In genomic region chr13:110506859-110507566, GRCh38 we compare ENCODE assay signal across 11 cellular contexts. TPM values are rescaled to one million over a fixed set of nuclear protein-coding genes. Genes with fewer than 3 reads are reported as not detected.
DNase-seq lines count a peak whose midpoint lies in the region; ATAC-seq, FAIRE-seq and TF ChIP-seq lines count a peak whose summit lies in the region.
"Had no signal": no experiment of that assay in that cellular context is flagged by ENCODE, and none has a peak within 500 bp of the region (broad histone marks: within the 10 kb centered on the region; RNA-seq: fewer than 3 reads in every experiment).

No MANE protein-coding gene starts in this region.

- no peak overlapping the region for H2BK15ac ChIP-seq in mesenchymal stem cell (ENCODE audit: low read depth, poor library complexity, severe bottlenecking)

- H3K9ac ChIP-seq in endothelial cell of umbilical vein (replicated peaks; ENCODE audit: extremely low read depth, insufficient read depth, low read length), result no peak overlapping the region
- no peak overlapping the region for H3K9ac ChIP-seq in mesenchymal stem cell (ENCODE audit: low read length)

- POLR2A ChIA-PET in endothelial cell of umbilical vein (lab: Charles Lee), result no interaction called here

- H3K4me1 ChIP-seq in endothelial cell of umbilical vein (ENCODE audit: control insufficient read depth, extremely low read depth, insufficient read depth, low read length) (peaks cover 6% of the 10 kb centered on the region), mesenchymal stem cell (ENCODE audit: control insufficient read depth, insufficient read depth, low read depth, low read length) (peaks cover 43% of the 10 kb centered on the region), upper lobe of right lung (peaks cover 21% of the 10 kb centered on the region)

- H3K23ac ChIP-seq in mesenchymal stem cell (ENCODE audit: low read length in 2 of 2), result no peak overlapping the region

- H3K27ac ChIP-seq in endothelial cell of umbilical vein (ENCODE audit: insufficient read depth, low read depth, low read length), result no peak overlapping the region
- H3K27ac ChIP-seq in mesenchymal stem cell (ENCODE audit: low read length, poor library complexity, severe bottlenecking), result peak overlapping the region; percentile 4
- H3K27ac ChIP-seq in upper lobe of right lung, result peak overlapping the region; percentile 68

- H4K91ac ChIP-seq in mesenchymal stem cell (ENCODE audit: low read length), result peak overlapping the region; percentile 34

- intact Hi-C loops in endothelial cell of umbilical vein (cut with micrococcal nuclease), result no loop called here
- intact Hi-C loops in upper lobe of right lung (cut with DNase I), result no loop called here

- H3K27me3 ChIP-seq in endothelial cell of umbilical vein (ENCODE audit: control insufficient read depth in 2 of 2, insufficient read depth in 2 of 2, low read length in 2 of 2) (no peaks in the 10 kb centered on the region), mesenchymal stem cell (ENCODE audit: control insufficient read depth in 1 of 2, insufficient read depth in 1 of 2, low read length in 2 of 2) (no peaks in the 10 kb centered on the region), upper lobe of right lung (no peaks in the 10 kb centered on the region)

- WGBS in mesenchymal stem cell, result 77% methylated on average over 17 of the region's 17 CpGs

- DNase-seq in DMS 273 (lab: John Stamatoyannopoulos, UW; ENCODE audit: unreplicated experiment) (peak; percentile 2), DMS 273 treated with DMSO at 0.1 percent for 48 hours (lab: John Stamatoyannopoulos, UW) (no peak), endothelial cell of umbilical vein (ENCODE audit: low read depth, low spot score) (peak; percentile 18), mesenchymal stem cell (peak; percentile 65), upper lobe of right lung (peak; percentile 90), NCI-H82 treated with DMSO at 0.1 percent for 48 hours (lab: John Stamatoyannopoulos, UW; ENCODE audit: unreplicated experiment) (no peak), mesothelial cell of epicardium (ENCODE audit: low spot score in 2 of 2, unreplicated experiment in 2 of 2) (no peak), activated T-cell treated with anti-CD3 and anti-CD28 coated beads for 4 hours (no peak)
- DNase-seq: activated CD4-positive, alpha-beta memory T cell treated with anti-CD3 and anti-CD28 coated beads for 36 hours had no signal

- H3K9me3 ChIP-seq in endothelial cell of umbilical vein (replicated peaks; ENCODE audit: control insufficient read depth, insufficient read depth, low read length), result no peaks in the 10 kb centered on the region
- H3K9me3 ChIP-seq in mesenchymal stem cell (ENCODE audit: control insufficient read depth, low read length), result no peaks in the 10 kb centered on the region
- no peaks in the 10 kb centered on the region for H3K9me3 ChIP-seq in upper lobe of right lung

- H3K4me2 ChIP-seq in endothelial cell of umbilical vein (ENCODE audit: insufficient read depth, low read length) (no peak overlapping the region), mesenchymal stem cell (ENCODE audit: low read length, poor library complexity, severe bottlenecking) (no peak overlapping the region)

- H2AK5ac ChIP-seq in mesenchymal stem cell (ENCODE audit: low read length, severe bottlenecking), result no peak overlapping the region

- H3K79me2 ChIP-seq in endothelial cell of umbilical vein (ENCODE audit: control insufficient read depth, insufficient read depth, low read length), result no peaks in the 10 kb centered on the region

- H3K9me3 Mint-ChIP-seq in mesothelial cell of epicardium, result no peaks in the 10 kb centered on the region
- H3K9me3 Mint-ChIP-seq: activated CD4-positive, alpha-beta memory T cell treated with anti-CD3 and anti-CD28 coated beads for 36 hours; dendritic cell treated with granulocyte-macrophage colony-stimulating factor and Interleukin-4, amounts not matched to agents 40 ng/mL and 50 ng/mL, for 4 days had no signal

- dilution Hi-C loops in endothelial cell of umbilical vein (cut with MboI; ENCODE audit: extremely low pct_ligation_motif_present, low sequenced_read_pairs), result no loop called here

- H3K4me3 Mint-ChIP-seq in mesothelial cell of epicardium, result no peak overlapping the region
- H3K4me3 Mint-ChIP-seq: activated CD4-positive, alpha-beta memory T cell treated with anti-CD3 and anti-CD28 coated beads for 36 hours; dendritic cell treated with granulocyte-macrophage colony-stimulating factor and Interleukin-4, amounts not matched to agents 40 ng/mL and 50 ng/mL, for 4 days had no signal

- H3K79me1 ChIP-seq in mesenchymal stem cell (replicated peaks; ENCODE audit: low read length, poor library complexity, severe bottlenecking), result peaks cover 6% of the 10 kb centered on the region

- no peak overlapping the region for H3K14ac ChIP-seq in mesenchymal stem cell (ENCODE audit: low read length in 2 of 2)

- no peak overlapping the region for H2BK5ac ChIP-seq in mesenchymal stem cell (ENCODE audit: low read depth, low read length, poor library complexity, severe bottlenecking)

- no peak overlapping the region for H3K27ac Mint-ChIP-seq in mesothelial cell of epicardium
- H3K27ac Mint-ChIP-seq: activated CD4-positive, alpha-beta memory T cell treated with anti-CD3 and anti-CD28 coated beads for 36 hours; dendritic cell treated with granulocyte-macrophage colony-stimulating factor and Interleukin-4, amounts not matched to agents 40 ng/mL and 50 ng/mL, for 4 days had no signal

- TF ChIP-seq CTCF in endothelial cell of umbilical vein (IDR thresholded peaks at IDR 0.05; ENCODE audit: extremely low read depth in 1 of 2, insufficient read depth in 1 of 2, low read depth in 1 of 2, low read length in 2 of 2) (no peak), upper lobe of right lung (IDR thresholded peaks at IDR 0.05) (no peak), mesothelial cell of epicardium (IDR thresholded peaks at IDR 0.05; ENCODE audit: unreplicated experiment) (no peak)

- BruUV-seq in endothelial cell of umbilical vein (replicated peaks; lab: Mats Ljungman, UMichigan), result no TSS peak

- ATAC-seq in upper lobe of right lung, result peak; percentile 82

- H4K20me1 ChIP-seq in endothelial cell of umbilical vein (replicated peaks; ENCODE audit: control insufficient read depth, extremely low read depth, insufficient read depth, low read length), result no peaks in the 10 kb centered on the region

- FAIRE-seq in endothelial cell of umbilical vein (lab: Jason Lieb, UNC), result no peak
- FAIRE-seq: A204.1 had no signal

- H3K18ac ChIP-seq in mesenchymal stem cell (ENCODE audit: low read depth in 1 of 2, low read length in 2 of 2), result no peak overlapping the region

- peaks cover 28 to 54% of the 10 kb centered on the region in 2 experiments for H3K36me3 ChIP-seq in endothelial cell of umbilical vein (ENCODE audit: control insufficient read depth in 2 of 2, extremely low read depth in 1 of 2, insufficient read depth in 2 of 2, low read length in 2 of 2)
- peaks cover 54 to 82% of the 10 kb centered on the region in 2 experiments for H3K36me3 ChIP-seq in mesenchymal stem cell (ENCODE audit: control insufficient read depth in 1 of 2, insufficient read depth in 2 of 2, low read depth in 1 of 2, low read length in 2 of 2)
- peaks cover 64% of the 10 kb centered on the region for H3K36me3 ChIP-seq in upper lobe of right lung

- H3K4me3 ChIP-seq in endothelial cell of umbilical vein (replicated peaks in 1 of 3; ENCODE audit: insufficient read depth in 1 of 3, low read depth in 1 of 3, low read length in 3 of 3) (no peak overlapping the region), mesenchymal stem cell (ENCODE audit: insufficient read depth in 1 of 2, low read depth in 1 of 2, low read length in 2 of 2) (no peak overlapping the region), upper lobe of right lung (no peak overlapping the region)

- TF ChIP-seq POLR2A in endothelial cell of umbilical vein (IDR thresholded peaks at IDR 0.05; ENCODE audit: low read depth, low read length), result no peak

- H2BK12ac ChIP-seq in mesenchymal stem cell (ENCODE audit: low read length in 2 of 2), result no peak overlapping the region

- H4K8ac ChIP-seq in mesenchymal stem cell (ENCODE audit: low read length), result peak overlapping the region; percentile 7

- H3K4ac ChIP-seq in mesenchymal stem cell (ENCODE audit: low read depth in 1 of 2, low read length in 2 of 2), result no peak overlapping the region

- H3K4me1 Mint-ChIP-seq in mesothelial cell of epicardium, result peaks cover 3% of the 10 kb centered on the region

- H3K27me3 Mint-ChIP-seq in mesothelial cell of epicardium (ENCODE audit: low read depth), result no peaks in the 10 kb centered on the region

- H3K36me3 Mint-ChIP-seq in mesothelial cell of epicardium, result peaks cover 46% of the 10 kb centered on the region
- H3K36me3 Mint-ChIP-seq: activated CD4-positive, alpha-beta memory T cell treated with anti-CD3 and anti-CD28 coated beads for 36 hours had no signal

- no peaks in the 10 kb centered on the region for H3K9me1 ChIP-seq in endothelial cell of umbilical vein (replicated peaks; ENCODE audit: control insufficient read depth, extremely low read depth, insufficient read depth, low read length)

- CTCF ChIA-PET in endothelial cell of umbilical vein (lab: Charles Lee), result interaction anchor here (0.8 to 2.7 kb wide), 2 partner anchors 51 to 55 kb away, joined by 3 to 11 read pairs; partner anchors contain the start of gene RAB20

- H2AFZ ChIP-seq in endothelial cell of umbilical vein (ENCODE audit: low read depth, low read length) (no peak overlapping the region), mesenchymal stem cell (ENCODE audit: low read depth, low read length) (no peak overlapping the region)

- H2BK120ac ChIP-seq in mesenchymal stem cell (ENCODE audit: low read depth, low read length), result no peak overlapping the region

TF ChIP-seq in endothelial cell of umbilical vein, 7 proteins besides CTCF, POLR2A, EP300 and RAD21:
- TF ChIP-seq JUN (IDR thresholded peaks at IDR 0.05; ENCODE audit: borderline replicate concordance, insufficient read depth, insufficient read length, low read depth), result no peak

RNA-seq across cellular contexts. Expression of gene RAB20, which starts 54.5 kb away (rescaled TPM):
- 1.3 and 1.4 TPM in 2 replicates for total RNA-seq in endothelial cell of umbilical vein
- 1.7 and 1.8 TPM in 2 replicates for polyA plus RNA-seq in endothelial cell of umbilical vein
- polyA plus RNA-seq in endothelial cell of umbilical vein (2011; cell fraction: cytosol; rRNA removed), result 2.0 TPM in 2 replicates
- 0.74 and 0.92 TPM in 2 replicates for polyA plus RNA-seq in endothelial cell of umbilical vein (2011; cell fraction: nucleus; rRNA removed)
- polyA plus RNA-seq in endothelial cell of umbilical vein (2012), result 1.4 and 2.0 TPM in 2 replicates
- polyA minus RNA-seq in endothelial cell of umbilical vein, result 0.58 and 1.6 TPM in 2 replicates
- polyA minus RNA-seq in endothelial cell of umbilical vein (2011; cell fraction: cytosol; rRNA and poly(A)+ RNA removed), result 4.7 TPM
- polyA minus RNA-seq in endothelial cell of umbilical vein (2011; cell fraction: nucleus; rRNA and poly(A)+ RNA removed), result 0.38 TPM in 1 of 2 replicates, not detected in the other
- polyA plus RNA-seq in mesenchymal stem cell (2013, experiment 1 of 2), result 5.1 TPM
- polyA plus RNA-seq in mesenchymal stem cell (2013, experiment 2 of 2), result 5.2 TPM
- 52.4 TPM for total RNA-seq in upper lobe of right lung
- total RNA-seq in mesothelial cell of epicardium, result 8.9 to 10.2 TPM (median 9.6 TPM) in 3 replicates

Comparison
In these comparisons a context has a peak if more than half of its experiments do, and no peak if none do; other contexts are left out.
1. DNase-seq: peak in DMS 273 (single experiment), endothelial cell of umbilical vein (single experiment), mesenchymal stem cell (single experiment) and upper lobe of right lung (single experiment); none in DMS 273 treated with DMSO at 0.1 percent for 48 hours (single experiment), NCI-H82 treated with DMSO at 0.1 percent for 48 hours (single experiment), mesothelial cell of epicardium (0 of 2) and activated T-cell treated with anti-CD3 and anti-CD28 coated beads for 4 hours (single experiment).